Comparison of ENCODE assay signal across 19 cellular contexts in the genomic region with DNA sequence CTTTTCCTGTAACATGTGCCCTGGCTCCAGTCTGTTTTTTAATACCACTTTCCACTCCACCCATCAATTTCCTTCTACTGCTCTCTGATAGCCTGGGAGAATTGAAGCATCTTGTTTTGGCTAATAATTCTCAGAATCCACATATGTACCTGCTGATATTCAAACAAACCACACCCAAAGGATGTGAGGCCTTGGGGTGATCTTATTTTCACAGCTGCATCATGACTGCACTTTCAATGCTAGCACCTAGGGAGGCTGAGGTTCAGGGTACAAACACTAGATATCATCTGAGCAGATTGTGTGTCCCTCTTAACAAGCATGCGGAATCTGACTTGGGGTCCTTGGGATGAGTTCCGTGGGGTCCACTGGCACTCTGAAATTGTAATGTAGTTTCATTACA. TPM values are rescaled to one million over a fixed set of nuclear protein-coding genes. Genes with fewer than 3 reads are reported as not detected.
"Had no signal": no experiment of that assay in that cellular context is flagged by ENCODE, and none has a peak within 500 bp of the region (broad histone marks: within the 10 kb centered on the region; RNA-seq: fewer than 3 reads in every experiment).

No MANE protein-coding gene starts in this region.

- ATAC-seq: activated CD8-positive, alpha-beta memory T cell treated with anti-CD3 and anti-CD28 coated beads, Interleukin-2, amount 10 ng/mL, durations not matched to agents 7 days and 5 days; K562 had no signal

- H3K4me3 Mint-ChIP-seq: activated CD8-positive, alpha-beta memory T cell treated with anti-CD3 and anti-CD28 coated beads, Interleukin-2, amount 10 ng/mL, durations not matched to agents 7 days and 5 days; activated naive CD4-positive, alpha-beta T cell treated with anti-CD3 and anti-CD28 coated beads for 36 hours; activated naive CD8-positive, alpha-beta T cell treated with anti-CD3 and anti-CD28 coated beads for 36 hours; activated T-cell treated with anti-CD3 and anti-CD28 coated beads, Interleukin-2, amount 50 U/mL, for 24 hours; activated T-helper 1 cell treated with anti-CD3 and anti-CD28 coated beads, Interleukin-12 subunit alpha, Interleukin-12 subunit beta, Interleukin-2, Interleukin-4 antibody, amounts not matched to agents 30 ng/mL and 10 ng/mL and 1 ng/mL, durations not matched to agents 14 hours and 24 hours and 36 hours had no signal

- DNase-seq: activated CD4-positive, CD25-positive, alpha-beta regulatory T cell; activated CD8-positive, alpha-beta memory T cell treated with anti-CD3 and anti-CD28 coated beads, Interleukin-2, amount 10 ng/mL, durations not matched to agents 7 days and 5 days; activated effector memory CD4-positive, alpha-beta T cell treated with anti-CD3 and anti-CD28 coated beads, Interleukin-2, amount 50 U/mL, for 16 hours; activated naive CD4-positive, alpha-beta T cell treated with anti-CD3 and anti-CD28 coated beads for 36 hours; activated naive CD8-positive, alpha-beta T cell treated with anti-CD3 and anti-CD28 coated beads for 36 hours; activated T-cell treated with anti-CD3 and anti-CD28 coated beads, Interleukin-2, amount 50 U/mL, for 24 hours; aorta; caudate nucleus; Kasumi-1; NCI-H1048; NCI-H146; NCI-H187 treated with DMSO at 0.1 percent for 48 hours; NCI-H2081 treated with DMSO at 0.1 percent for 48 hours; NCI-H446 treated with DMSO at 0.1 percent for 48 hours; NCI-H524 treated with DMSO at 0.1 percent for 48 hours; PC-9; SHP77 treated with DMSO at 0.1 percent for 48 hours had no signal

- H3K9me3 Mint-ChIP-seq: activated naive CD8-positive, alpha-beta T cell treated with anti-CD3 and anti-CD28 coated beads for 36 hours; activated T-cell treated with anti-CD3 and anti-CD28 coated beads, Interleukin-2, amount 50 U/mL, for 24 hours had no signal

- H3K36me3 Mint-ChIP-seq: activated CD8-positive, alpha-beta memory T cell treated with anti-CD3 and anti-CD28 coated beads, Interleukin-2, amount 10 ng/mL, durations not matched to agents 7 days and 5 days; activated naive CD8-positive, alpha-beta T cell treated with anti-CD3 and anti-CD28 coated beads for 36 hours had no signal

- H3K27me3 Mint-ChIP-seq: activated T-cell treated with anti-CD3 and anti-CD28 coated beads, Interleukin-2, amount 50 U/mL, for 24 hours had no signal

- H3K27ac Mint-ChIP-seq: activated CD8-positive, alpha-beta memory T cell treated with anti-CD3 and anti-CD28 coated beads, Interleukin-2, amount 10 ng/mL, durations not matched to agents 7 days and 5 days; activated naive CD4-positive, alpha-beta T cell treated with anti-CD3 and anti-CD28 coated beads for 36 hours; activated naive CD8-positive, alpha-beta T cell treated with anti-CD3 and anti-CD28 coated beads for 36 hours; activated T-cell treated with anti-CD3 and anti-CD28 coated beads, Interleukin-2, amount 50 U/mL, for 24 hours; activated T-helper 1 cell treated with anti-CD3 and anti-CD28 coated beads, Interleukin-12 subunit alpha, Interleukin-12 subunit beta, Interleukin-2, Interleukin-4 antibody, amounts not matched to agents 30 ng/mL and 10 ng/mL and 1 ng/mL, durations not matched to agents 14 hours and 24 hours and 36 hours had no signal

RNA-seq across cellular contexts. Expression of a gene that starts 12.7 kb away (rescaled TPM):
- total RNA-seq: activated CD8-positive, alpha-beta memory T cell treated with anti-CD3 and anti-CD28 coated beads, Interleukin-2, amount 10 ng/mL, durations not matched to agents 7 days and 5 days; activated naive CD4-positive, alpha-beta T cell treated with anti-CD3 and anti-CD28 coated beads for 36 hours; activated T-helper 1 cell treated with anti-CD3 and anti-CD28 coated beads, Interleukin-12 subunit alpha, Interleukin-12 subunit beta, Interleukin-2, Interleukin-4 antibody, amounts not matched to agents 30 ng/mL and 10 ng/mL and 1 ng/mL, durations not matched to agents 14 hours and 24 hours and 36 hours; K562; PC-9 had no signal
